20 cellular contexts compared by ENCODE assay signal in the genomic region with DNA sequence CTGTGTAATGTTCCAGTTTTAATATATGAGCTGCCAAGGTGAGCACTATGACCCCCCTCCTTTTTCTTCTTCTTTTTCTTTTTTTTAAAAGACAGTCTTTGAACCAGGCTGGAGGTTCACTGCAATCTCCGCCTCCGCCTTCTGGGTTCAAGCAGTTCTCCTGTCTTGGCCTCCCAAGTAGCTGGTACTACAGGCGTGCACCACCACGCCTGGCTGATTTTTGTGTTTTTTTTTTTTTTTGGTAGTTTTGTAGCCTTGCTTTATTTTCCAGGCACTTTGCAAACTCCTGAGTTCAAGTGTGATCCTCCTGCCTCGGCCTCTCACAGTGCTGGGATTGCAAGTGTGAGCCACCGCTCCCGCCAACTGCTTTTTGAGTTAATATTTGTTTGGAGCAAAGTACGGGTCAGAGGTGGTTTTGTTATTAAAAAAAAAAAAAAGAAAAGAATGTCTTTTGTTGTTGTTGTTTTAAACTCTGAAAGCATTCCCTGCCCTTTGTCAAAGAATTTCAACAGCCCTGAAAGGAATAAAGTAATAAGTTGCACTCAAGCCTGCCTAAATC.
"Had no signal": no experiment of that assay in that cellular context is flagged by ENCODE, and none has a peak within 500 bp of the region (broad histone marks: within the 10 kb centered on the region; RNA-seq: fewer than 3 reads in every experiment).

No MANE protein-coding gene starts in this region.

- ATAC-seq: gastroesophageal sphincter, heart left ventricle, left lung, sciatic nerve had no signal

- H3K9me3 Mint-ChIP-seq: activated CD4-positive, alpha-beta memory T cell treated with anti-CD3 and anti-CD28 coated beads, Interleukin-2, amount 10 ng/mL, durations not matched to agents 7 days and 5 days; activated T-cell treated with anti-CD3 and anti-CD28 coated beads, Interleukin-2, amount 50 U/mL, for 24 hours; activated T-helper 2 cell treated with anti-CD3 and anti-CD28 coated beads, Interferon-gamma antibody, Interleukin-2, Interleukin-4, amounts not matched to agents 10 μg/mL and 5 μg/mL and 100 μg/mL, durations not matched to agents 14 hours and 24 hours and 36 hours; stimulated activated naive CD8-positive, alpha-beta T cell treated with anti-CD3 and anti-CD28 coated beads, Interleukin-15, Interleukin-2, amounts not matched to agents 100 ng/mL and 50 ng/mL, for 24 hours had no signal

- H3K9me3 ChIP-seq: adrenal gland, breast epithelium, gastroesophageal sphincter, heart left ventricle, left lung, suprapubic skin, transverse colon, vagina had no signal

- H3K4me3 Mint-ChIP-seq: activated CD4-positive, alpha-beta memory T cell treated with anti-CD3 and anti-CD28 coated beads, Interleukin-2, amount 10 ng/mL, durations not matched to agents 7 days and 5 days; activated T-cell treated with anti-CD3 and anti-CD28 coated beads, Interleukin-2, amount 50 U/mL, for 24 hours; neural progenitor cell had no signal

- H3K36me3 ChIP-seq: adrenal gland, breast epithelium, gastroesophageal sphincter, heart left ventricle, left lung, neural progenitor cell, suprapubic skin, transverse colon, vagina had no signal

- H3K27me3 Mint-ChIP-seq: activated CD4-positive, alpha-beta memory T cell treated with anti-CD3 and anti-CD28 coated beads, Interleukin-2, amount 10 ng/mL, durations not matched to agents 7 days and 5 days; activated T-cell treated with anti-CD3 and anti-CD28 coated beads, Interleukin-2, amount 50 U/mL, for 24 hours; stimulated activated naive CD8-positive, alpha-beta T cell treated with anti-CD3 and anti-CD28 coated beads, Interleukin-15, Interleukin-2, amounts not matched to agents 100 ng/mL and 50 ng/mL, for 24 hours had no signal

- H3K27ac ChIP-seq: adrenal gland, breast epithelium, coronary artery, gastroesophageal sphincter, heart left ventricle, left lung, neural progenitor cell, suprapubic skin, transverse colon, vagina had no signal

- H3K4me1 ChIP-seq: breast epithelium had no signal

- DNase-seq: activated CD4-positive, alpha-beta memory T cell treated with anti-CD3 and anti-CD28 coated beads, Interleukin-2, amount 10 ng/mL, durations not matched to agents 7 days and 5 days; activated CD4-positive, alpha-beta T cell treated with anti-CD3 and anti-CD28 coated beads for 48 hours; activated CD4-positive, CD25-positive, alpha-beta regulatory T cell; activated naive CD4-positive, alpha-beta T cell treated with Interleukin-2 at 50 U/mL for 16 hours; activated T-cell treated with anti-CD3 and anti-CD28 coated beads, Interleukin-2, amount 50 U/mL, for 24 hours; adrenal gland; effector CD4-positive, alpha-beta T cell; heart left ventricle; kidney; left lung; transverse colon had no signal

- H3K27ac Mint-ChIP-seq: activated CD4-positive, alpha-beta memory T cell treated with anti-CD3 and anti-CD28 coated beads, Interleukin-2, amount 10 ng/mL, durations not matched to agents 7 days and 5 days had no signal

- H3K4me3 ChIP-seq: adrenal gland, breast epithelium, coronary artery, gastroesophageal sphincter, heart left ventricle, left lung, neural progenitor cell, suprapubic skin, transverse colon, vagina had no signal

- H3K27me3 ChIP-seq: adrenal gland, breast epithelium, gastroesophageal sphincter, heart left ventricle, left lung, neural progenitor cell, suprapubic skin, transverse colon, vagina had no signal
